In the genomic region with DNA sequence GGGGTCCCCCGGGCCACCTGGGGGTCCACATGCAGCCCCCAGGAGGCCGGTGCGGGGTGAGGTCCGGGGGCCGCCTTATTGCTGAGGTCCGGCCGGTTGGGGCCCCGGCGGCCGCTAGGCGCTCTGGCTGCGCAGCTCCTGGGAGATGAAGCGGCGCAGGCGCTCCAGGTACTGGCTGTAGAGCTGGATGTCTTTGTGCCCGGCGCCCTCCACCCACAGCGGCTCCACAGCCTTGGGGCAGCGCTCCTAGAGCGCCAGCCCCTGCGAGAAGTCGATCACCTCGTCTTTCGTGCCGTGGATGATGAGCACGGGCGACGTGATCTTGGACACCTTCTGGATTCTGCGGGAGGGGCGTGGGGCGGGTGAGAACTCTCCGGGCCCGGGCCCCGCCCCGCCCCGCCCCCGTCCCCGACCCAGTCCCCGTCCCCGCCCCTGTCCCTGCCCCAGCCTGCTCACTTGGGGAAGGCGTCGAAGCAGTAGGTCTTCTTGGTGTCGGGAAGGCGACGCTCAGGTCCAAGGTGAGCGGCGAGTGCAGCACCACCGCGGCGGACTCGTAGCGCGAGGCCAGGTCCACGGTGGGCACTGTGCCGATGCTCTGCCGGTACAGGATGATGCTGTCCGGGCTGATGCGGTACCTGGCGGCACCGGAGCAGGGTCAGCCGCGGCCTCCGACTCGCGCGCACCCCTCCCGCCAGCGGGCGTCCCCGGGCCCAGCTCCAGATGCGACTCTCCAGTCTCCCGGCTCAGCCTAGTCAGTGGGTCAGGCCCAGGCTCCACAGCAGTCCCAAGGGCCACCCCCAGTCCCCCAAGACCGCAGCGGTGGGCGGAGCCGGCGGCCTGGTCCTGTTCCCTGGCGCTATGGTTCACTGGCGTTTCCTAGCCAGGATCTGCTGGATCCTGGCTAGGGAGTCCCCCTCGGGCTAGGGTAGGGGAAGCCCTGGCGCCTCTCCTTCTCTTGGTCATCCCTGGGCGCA, we compare ENCODE assay signal across 8 cellular contexts.
DNase-seq lines count a peak whose midpoint lies in the region; ATAC-seq and TF ChIP-seq lines count a peak whose summit lies in the region.
"Not testable (repeated sequence)": the region's sequence is repeated elsewhere in the genome, so short reads cannot be mapped to it uniquely, and the experiment has no call there.

No MANE protein-coding gene starts in this region.

- not testable (repeated sequence) for H3K36me3 ChIP-seq in RWPE2 (ENCODE audit: low read depth); esophagus muscularis mucosa; hepatocyte (replicated peaks; ENCODE audit: insufficient read depth, low read depth); kidney epithelial cell (ENCODE audit: control insufficient read depth, insufficient read depth, low read length); neuronal stem cell (replicated peaks in 1 of 2; ENCODE audit: control insufficient read depth in 2 of 2, insufficient read depth in 2 of 2, low read length in 2 of 2); upper lobe of right lung

- not testable (repeated sequence) for H3K27ac ChIP-seq in RWPE2 (ENCODE audit: poor library complexity, severe bottlenecking); esophagus muscularis mucosa (replicated peaks in 1 of 4); hepatocyte; neuronal stem cell (replicated peaks; ENCODE audit: low read length); upper lobe of right lung

- not testable (repeated sequence) for TF ChIP-seq EP300 in esophagus muscularis mucosa (IDR thresholded peaks at IDR 0.05)

- H3K23ac ChIP-seq in neuronal stem cell (ENCODE audit: low read depth, low read length, poor library complexity): not testable (repeated sequence)

- H3K27me3 ChIP-seq in RWPE2 (ENCODE audit: insufficient read depth, poor library complexity, severe bottlenecking); esophagus muscularis mucosa; hepatocyte; kidney epithelial cell (ENCODE audit: control insufficient read depth, insufficient read depth, low read length); neuronal stem cell (ENCODE audit: control insufficient read depth in 3 of 3, insufficient read depth in 3 of 3, low read depth in 1 of 3, low read length in 3 of 3); upper lobe of right lung: not testable (repeated sequence)

- not testable (repeated sequence) for H3K4me3 ChIP-seq in RWPE2 (ENCODE audit: severe bottlenecking); hepatocyte; upper lobe of right lung
- H3K4me3 ChIP-seq in esophagus muscularis mucosa: peak overlapping the region in 3 of 4 donors; percentile 22 to 30 (median 27)
- peak overlapping the region; percentile 23 for H3K4me3 ChIP-seq in kidney epithelial cell (ENCODE audit: low read depth, low read length)
- peak overlapping the region in 1 of 2 donors; percentile 70 for H3K4me3 ChIP-seq in neuronal stem cell (ENCODE audit: low read length in 2 of 2)

- not testable (repeated sequence) for TF ChIP-seq CTCF in RWPE2 (IDR thresholded peaks at IDR 0.05; ENCODE audit: poor library complexity, severe bottlenecking); esophagus muscularis mucosa (IDR thresholded peaks at IDR 0.05); hepatocyte (IDR thresholded peaks at IDR 0.05; ENCODE audit: poor library complexity); kidney epithelial cell (IDR thresholded peaks at IDR 0.05; ENCODE audit: insufficient read depth, low read length, poor library complexity, severe bottlenecking); upper lobe of right lung (IDR thresholded peaks at IDR 0.05)

- H2BK12ac ChIP-seq in neuronal stem cell (ENCODE audit: low read length): not testable (repeated sequence)

- H3K4me1 ChIP-seq in RWPE2 (ENCODE audit: insufficient read depth, poor library complexity, severe bottlenecking); esophagus muscularis mucosa; hepatocyte (ENCODE audit: insufficient read depth); neuronal stem cell (ENCODE audit: control insufficient read depth in 2 of 2, insufficient read depth in 1 of 2, low read depth in 1 of 2, low read length in 2 of 2); upper lobe of right lung: not testable (repeated sequence)

- not testable (repeated sequence) for H2AK5ac ChIP-seq in neuronal stem cell (ENCODE audit: low read depth, low read length)

- H2AFZ ChIP-seq in hepatocyte; neuronal stem cell (ENCODE audit: low read length): not testable (repeated sequence)

- peak overlapping the region; percentile 60 for H3K9ac ChIP-seq in neuronal stem cell (ENCODE audit: low read depth, low read length, poor library complexity)

- not testable (repeated sequence) for H4K20me1 ChIP-seq in hepatocyte (ENCODE audit: insufficient read depth, poor library complexity, severe bottlenecking)

- H3K9me2 ChIP-seq in hepatocyte (replicated peaks; ENCODE audit: insufficient read depth): not testable (repeated sequence)

- not testable (repeated sequence) for H4K91ac ChIP-seq in neuronal stem cell (ENCODE audit: low read depth, low read length, poor library complexity)

- not testable (repeated sequence) for H2BK5ac ChIP-seq in neuronal stem cell (ENCODE audit: low read length)

- not testable (repeated sequence) for H4K8ac ChIP-seq in neuronal stem cell (ENCODE audit: low read depth, low read length)

- DNase-seq in ELF-1 (ENCODE audit: low read depth, low spot score) (peak; percentile 9), ecto neural progenitor cell (ENCODE audit: low spot score) (peak; percentile 26), upper lobe of right lung (peak; percentile 12)
- not testable (repeated sequence) for DNase-seq in RWPE2 (ENCODE audit: low spot score); esophagus muscularis mucosa (ENCODE audit: extremely low spot score); hepatocyte (ENCODE audit: low spot score); kidney epithelial cell (ENCODE audit: low read depth); neuronal stem cell (ENCODE audit: low spot score)

- H3K9me3 ChIP-seq in RWPE2 (ENCODE audit: severe bottlenecking); esophagus muscularis mucosa; hepatocyte (ENCODE audit: low read depth); neuronal stem cell (replicated peaks in 1 of 2; ENCODE audit: control insufficient read depth in 2 of 2, insufficient read depth in 1 of 2, low read depth in 1 of 2, low read length in 2 of 2); upper lobe of right lung: not testable (repeated sequence)

- not testable (repeated sequence) for H2BK15ac ChIP-seq in neuronal stem cell (ENCODE audit: low read length)

- intact Hi-C loops in esophagus muscularis mucosa (cut with DNase I); upper lobe of right lung (cut with DNase I): not testable (repeated sequence)

- H3K4me2 ChIP-seq in hepatocyte (peak overlapping the region; percentile 68), neuronal stem cell (ENCODE audit: insufficient read depth, low read length, poor library complexity, severe bottlenecking) (peak overlapping the region; percentile 49)

- H3K4ac ChIP-seq in neuronal stem cell (ENCODE audit: low read length): not testable (repeated sequence)

- WGBS in esophagus muscularis mucosa: no CpG with 5 or more reads among the region's 82 CpGs
- 56% methylated on average over 32 of the region's 82 CpGs for WGBS in hepatocyte (ENCODE audit: low lambda C conversion rate, missing lambda C conversion rate)
- no CpG with 5 or more reads among the region's 82 CpGs for whole genome bisulfite sequencing in neuronal stem cell (ENCODE audit: extremely low coverage in 2 of 2, insufficient read length in 2 of 2, insufficient replicate concordance in 1 of 2), 2 donors

- not testable (repeated sequence) for H2BK120ac ChIP-seq in neuronal stem cell (ENCODE audit: low read depth, low read length)

- not testable (repeated sequence) for H3K79me1 ChIP-seq in neuronal stem cell (ENCODE audit: low read depth, low read length)

- 0 out of 3 replicates have a peak, but pooled peaks have one; percentile 29 for ATAC-seq in RWPE2 (ENCODE audit: low read depth)
- ATAC-seq in upper lobe of right lung: not testable (repeated sequence)

- H3K14ac ChIP-seq in neuronal stem cell (ENCODE audit: low read length): not testable (repeated sequence)

- not testable (repeated sequence) for H3K79me2 ChIP-seq in hepatocyte

- not testable (repeated sequence) for H3K18ac ChIP-seq in neuronal stem cell (ENCODE audit: low read length)

- TF ChIP-seq POLR2A in esophagus muscularis mucosa (IDR thresholded peaks at IDR 0.05; ENCODE audit: low read depth): not testable (repeated sequence)
